1 cellular context compared by ENCODE assay signal in genomic region chr10:104150206-104150605, GRCh38.
TF ChIP-seq lines count a peak whose summit lies in the region.

No MANE protein-coding gene starts in this region.

TF ChIP-seq in H1, 55 proteins besides CTCF, POLR2A, EP300 and RAD21 (continued from another document):
- TF ChIP-seq ATF2 (IDR thresholded peaks at IDR 0.05; ENCODE audit: low read length) (no peak), TEAD4 (IDR thresholded peaks at IDR 0.05; ENCODE audit: low read depth, low read length) (no peak), EGR1 (IDR thresholded peaks at IDR 0.05; ENCODE audit: borderline replicate concordance, low read depth, low read length) (no peak), SRF (IDR thresholded peaks at IDR 0.05; ENCODE audit: low read depth, low read length) (no peak), SP4 (IDR thresholded peaks at IDR 0.05; ENCODE audit: low read length) (no peak), E2F6 (IDR thresholded peaks at IDR 0.05) (no peak)
